18 cellular contexts compared by ENCODE assay signal in genomic region chr4:86283341-86283740, GRCh38.
"Had no signal": no experiment of that assay in that cellular context is flagged by ENCODE, and none has a peak within 500 bp of the region (broad histone marks: within the 10 kb centered on the region; RNA-seq: fewer than 3 reads in every experiment).

No MANE protein-coding gene starts in this region.

- H3K4me3 ChIP-seq: lower lobe of right lung, pancreas, right lobe of liver, thoracic aorta, tibial nerve, upper lobe of right lung, uterus had no signal

- H3K9me3 Mint-ChIP-seq: stimulated activated naive B cell treated with anti-CD40 and anti-IgM and Interleukin-4, amounts not matched to agents 10 μg/mL and 1 μg/mL and 100 μg/mL, for 72 hours; stimulated activated naive CD8-positive, alpha-beta T cell treated with anti-CD3 and anti-CD28 coated beads, Interleukin-15, Interleukin-2, amounts not matched to agents 100 ng/mL and 50 ng/mL, for 24 hours had no signal

- H3K4me1 Mint-ChIP-seq: naive thymus-derived CD8-positive, alpha-beta T cell had no signal

- H3K9me3 ChIP-seq: lower lobe of right lung, neutrophil, pancreas, right lobe of liver, thoracic aorta, tibial nerve, upper lobe of right lung, uterus had no signal

- H3K4me1 ChIP-seq: lower lobe of right lung, pancreas, right lobe of liver, tibial nerve, upper lobe of right lung had no signal

- H3K27me3 Mint-ChIP-seq: effector memory CD8-positive, alpha-beta T cell; stimulated activated naive CD8-positive, alpha-beta T cell treated with anti-CD3 and anti-CD28 coated beads, Interleukin-15, Interleukin-2, amounts not matched to agents 100 ng/mL and 50 ng/mL, for 24 hours had no signal

- H3K27me3 ChIP-seq: neutrophil, pancreas, right lobe of liver, tibial nerve, upper lobe of right lung, uterus had no signal

- H3K27ac Mint-ChIP-seq: effector memory CD8-positive, alpha-beta T cell; naive thymus-derived CD8-positive, alpha-beta T cell; stimulated activated naive B cell treated with anti-CD40 and anti-IgM and Interleukin-4, amounts not matched to agents 10 μg/mL and 1 μg/mL and 100 μg/mL, for 72 hours; stimulated activated naive CD8-positive, alpha-beta T cell treated with anti-CD3 and anti-CD28 coated beads, Interleukin-15, Interleukin-2, amounts not matched to agents 100 ng/mL and 50 ng/mL, for 24 hours had no signal

- H3K36me3 Mint-ChIP-seq: naive thymus-derived CD8-positive, alpha-beta T cell; stimulated activated naive B cell treated with anti-CD40 and anti-IgM and Interleukin-4, amounts not matched to agents 10 μg/mL and 1 μg/mL and 100 μg/mL, for 72 hours had no signal

- DNase-seq: cortex of kidney; effector memory CD8-positive, alpha-beta T cell; head of caudate nucleus; left ventricle myocardium superior; lower lobe of right lung; naive thymus-derived CD8-positive, alpha-beta T cell; pancreas; right lobe of liver; small intestine; stimulated activated CD4-positive, alpha-beta T cell treated with anti-CD3 and anti-CD28 coated beads, Interleukin-15, amount 100 ng/mL, for 24 hours; stimulated activated CD4-positive, alpha-beta T cell treated with anti-CD3 and anti-CD28 coated beads, Interleukin-2, amount 100 ng/mL, for 48 hours; stimulated activated naive B cell treated with anti-CD40 and anti-IgM and Interleukin-4, amounts not matched to agents 10 μg/mL and 1 μg/mL and 100 μg/mL, for 72 hours; upper lobe of right lung; uterus had no signal

- H3K36me3 ChIP-seq: lower lobe of right lung, neutrophil, pancreas, right lobe of liver, thoracic aorta, tibial nerve, upper lobe of right lung, uterus had no signal

- H3K4me3 Mint-ChIP-seq: effector memory CD8-positive, alpha-beta T cell; naive thymus-derived CD8-positive, alpha-beta T cell; stimulated activated naive B cell treated with anti-CD40 and anti-IgM and Interleukin-4, amounts not matched to agents 10 μg/mL and 1 μg/mL and 100 μg/mL, for 72 hours; stimulated activated naive CD8-positive, alpha-beta T cell treated with anti-CD3 and anti-CD28 coated beads, Interleukin-15, Interleukin-2, amounts not matched to agents 100 ng/mL and 50 ng/mL, for 24 hours had no signal

- ATAC-seq: effector memory CD8-positive, alpha-beta T cell; left ventricle myocardium superior; lower lobe of right lung; naive thymus-derived CD8-positive, alpha-beta T cell; pancreas; right lobe of liver; stimulated activated naive B cell treated with anti-CD40 and anti-IgM and Interleukin-4, amounts not matched to agents 10 μg/mL and 1 μg/mL and 100 μg/mL, for 72 hours; upper lobe of right lung had no signal
